Comparison of ENCODE assay signal across 23 cellular contexts in the genomic region with DNA sequence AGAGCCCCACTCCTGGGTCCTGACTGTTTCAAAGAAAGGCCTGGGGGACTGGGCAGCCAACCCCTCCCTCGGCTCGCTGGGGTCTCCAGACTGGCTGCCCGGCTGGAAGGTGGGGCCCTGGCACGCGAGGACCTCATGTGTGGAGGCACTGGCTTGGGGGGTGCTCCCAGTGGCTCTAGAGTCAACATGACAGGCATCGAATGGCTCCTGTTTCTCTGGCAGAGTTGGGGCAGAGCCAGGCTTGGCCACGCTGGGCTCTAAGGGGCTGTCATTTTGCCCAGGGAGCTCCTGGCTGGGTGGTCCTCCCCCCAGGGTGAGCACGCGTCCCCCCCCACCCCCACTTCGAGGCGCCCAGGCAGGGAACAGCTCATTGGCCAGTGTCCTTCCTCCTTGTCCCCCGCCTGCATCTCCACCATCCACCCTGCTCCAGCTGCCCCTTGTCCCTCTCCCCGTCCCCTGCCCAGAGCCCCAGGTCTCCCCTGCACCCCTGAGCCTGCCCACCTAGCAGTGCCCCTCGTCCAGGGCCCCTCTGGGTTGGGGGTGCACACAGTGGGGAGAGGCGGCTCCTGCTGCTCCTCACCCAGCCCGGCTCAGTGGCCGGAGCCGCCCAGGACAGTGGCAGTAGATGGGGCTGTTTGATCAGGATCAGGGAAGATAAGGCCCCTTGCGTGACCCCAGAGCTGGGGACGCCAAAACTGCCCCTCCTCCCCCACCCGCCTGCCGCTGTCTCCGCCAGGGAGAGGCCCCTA. TPM values are rescaled to one million over a fixed set of nuclear protein-coding genes. Genes with fewer than 3 reads are reported as not detected.
A peak's percentile ranks its signal among the peaks of the same experiment; 100 is the strongest.
DNase-seq lines count a peak whose midpoint lies in the region; ATAC-seq, FAIRE-seq and TF ChIP-seq lines count a peak whose summit lies in the region.
"Had no signal": no experiment of that assay in that cellular context is flagged by ENCODE, and none has a peak within 500 bp of the region (broad histone marks: within the 10 kb centered on the region; RNA-seq: fewer than 3 reads in every experiment).

No MANE protein-coding gene starts in this region.

- RAD21 ChIA-PET in HCT116 (lab: Charles Lee; ENCODE audit: low non-redundant PET in 1 of 2, low total read pairs in 2 of 2, uncharacterized antibody in 2 of 2, unreplicated experiment in 2 of 2), result interaction anchor here in 1 of 2 experiments (0.6 kb wide), 1 partner anchor 530 kb away, joined by 4 read pairs; no protein-coding TSS in a partner anchor

- no peaks in the 10 kb centered on the region for H3K9me3 ChIP-seq in BLaER1
- H3K9me3 ChIP-seq in HCT116 (ENCODE audit: control insufficient read depth in 1 of 2, insufficient read depth in 1 of 2, low read depth in 1 of 2, low read length in 2 of 2), result no peaks in the 10 kb centered on the region
- no peaks in the 10 kb centered on the region for H3K9me3 ChIP-seq in SK-N-SH
- no peaks in the 10 kb centered on the region for H3K9me3 ChIP-seq in HepG2 (ENCODE audit: low read length)
- no peaks in the 10 kb centered on the region for H3K9me3 ChIP-seq in colonic mucosa

- intact Hi-C loops in HCT116 (cut with micrococcal nuclease), result no loop called here
- intact Hi-C loops in HepG2 (cut with micrococcal nuclease; ENCODE audit: unreplicated experiment), result no loop called here
- intact Hi-C loops in colonic mucosa (cut with DNase I), result no loop called here

- no peaks in the 10 kb centered on the region for H3K36me3 Mint-ChIP-seq in type B pancreatic cell
- H3K36me3 Mint-ChIP-seq: CD8-positive, alpha-beta memory T cell had no signal

- H3K4me3 ChIP-seq in BLaER1 (no peak overlapping the region), HCT116 (replicated peaks in 1 of 2; ENCODE audit: low read depth in 1 of 2, low read length in 2 of 2) (no peak overlapping the region), SK-N-SH (ENCODE audit: low read depth in 2 of 2, low read length in 1 of 2) (no peak overlapping the region), HepG2 (replicated peaks in 1 of 3; ENCODE audit: insufficient read depth in 1 of 3, low read depth in 2 of 3, low read length in 3 of 3) (peak overlapping the region in 1 of 3 experiments; percentile 41; a peak in 1 of 6 replicates), colonic mucosa (no peak overlapping the region)

- H3K36me3 ChIP-seq in BLaER1 (no peaks in the 10 kb centered on the region), HCT116 (ENCODE audit: control insufficient read depth in 1 of 2, insufficient read depth in 2 of 2, low read length in 2 of 2) (no peaks in the 10 kb centered on the region), SK-N-SH (replicated peaks in 1 of 2; ENCODE audit: control insufficient read depth in 1 of 2, insufficient read depth in 2 of 2, low read length in 1 of 2) (no peaks in the 10 kb centered on the region), HepG2 (replicated peaks in 1 of 2; ENCODE audit: control insufficient read depth in 1 of 2, insufficient read depth in 2 of 2, low read length in 2 of 2) (no peaks in the 10 kb centered on the region), colonic mucosa (no peaks in the 10 kb centered on the region)

- no peaks in the 10 kb centered on the region for H3K9me3 Mint-ChIP-seq in type B pancreatic cell
- H3K9me3 Mint-ChIP-seq: CD8-positive, alpha-beta memory T cell had no signal

- BruUV-seq in HCT116 (replicated peaks; lab: Mats Ljungman, UMichigan) (no TSS peak), HepG2 (replicated peaks; lab: Mats Ljungman, UMichigan) (no TSS peak)

- H3K79me2 ChIP-seq in HCT116 (ENCODE audit: insufficient read depth, low read length) (no peaks in the 10 kb centered on the region), SK-N-SH (ENCODE audit: insufficient read depth) (no peaks in the 10 kb centered on the region), HepG2 (ENCODE audit: insufficient read depth, low read length) (no peaks in the 10 kb centered on the region)

- no peak for TF ChIP-seq POLR2A in HCT116 (IDR thresholded peaks at IDR 0.05; ENCODE audit: borderline replicate concordance, extremely low read depth, insufficient read depth, insufficient read length)
- no peak for TF ChIP-seq POLR2A in HepG2 (IDR thresholded peaks at IDR 0.05; ENCODE audit: insufficient read depth in 1 of 2, low read depth in 2 of 2, low read length in 2 of 2)

- DNase-seq in HCT116 (ENCODE audit: low read depth, low spot score) (no peak), SK-N-SH (peak; percentile 69), HepG2 (ENCODE audit: low spot score) (no peak), colonic mucosa (no peak), type B pancreatic cell (ENCODE audit: extremely low spot score, unreplicated experiment) (no peak)
- DNase-seq: CD8-positive, alpha-beta memory T cell; IMR-90; Karpas-422; NCI-H1092 treated with DMSO at 0.1 percent for 48 hours; NCI-H146; NCI-H2029 treated with DMSO at 0.1 percent for 48 hours; T-helper 17 cell had no signal

- peaks cover 53% of the 10 kb centered on the region for H3K27me3 Mint-ChIP-seq in type B pancreatic cell

- ATAC-seq in HCT116 (peak; percentile 18; the same call in 1 of the 2 replicates), HepG2 (peak; percentile 54), GM21529 (IDR thresholded peaks at IDR 0.05; ENCODE audit: unreplicated experiment) (no peak)
- ATAC-seq: T-helper 17 cell had no signal

- CTCF ChIA-PET in HCT116 (lab: Charles Lee), result no interaction called here
- CTCF ChIA-PET in SK-N-SH (lab: Yijun Ruan, JAX), result interaction anchor here (0.6 to 7.3 kb wide), 17 partner anchors 8 to 153 kb away, joined by 3 to 60 read pairs (median 6); a partner anchor contains a TSS
- CTCF ChIA-PET in HepG2 (lab: Yijun Ruan, JAX; ENCODE audit: low intra/inter-chr PET ratio, low total read pairs), result no interaction called here

- in situ Hi-C loops in HepG2 (cut with HindIII; ENCODE audit: extremely low pct_ligation_motif_present, low pct_unique_long_range_greater_than_20kb), result no loop called here

- H2AFZ ChIP-seq in HCT116 (ENCODE audit: low read depth, low read length, poor library complexity, severe bottlenecking) (no peak overlapping the region), SK-N-SH (ENCODE audit: low read depth) (no peak overlapping the region), HepG2 (ENCODE audit: low read length) (no peak overlapping the region)

- TF ChIP-seq RAD21 in HCT116 (IDR thresholded peaks at IDR 0.05; ENCODE audit: low read depth) (no peak), SK-N-SH (IDR thresholded peaks at IDR 0.05; ENCODE audit: low read length) (peak; percentile 24; the same call in 1 of the 2 replicates), HepG2 (CRISPR knock-in tag; IDR thresholded peaks at IDR 0.05) (no peak)

- H3K4me1 Mint-ChIP-seq in type B pancreatic cell (ENCODE audit: unreplicated experiment), result no peaks in the 10 kb centered on the region
- H3K4me1 Mint-ChIP-seq: T-helper 17 cell had no signal

- H4K20me1 ChIP-seq in BLaER1 (no peaks in the 10 kb centered on the region), HCT116 (ENCODE audit: insufficient read depth) (no peaks in the 10 kb centered on the region), SK-N-SH (ENCODE audit: insufficient read depth) (no peaks in the 10 kb centered on the region), HepG2 (ENCODE audit: insufficient read depth, low read length) (no peaks in the 10 kb centered on the region)

- FAIRE-seq in HepG2 (lab: Jason Lieb, UNC), result no peak
- FAIRE-seq: A204.1, D721Med, GM12892, GM18507 had no signal

- no peaks in the 10 kb centered on the region for H3F3A ChIP-seq in SK-N-SH (replicated peaks; ENCODE audit: insufficient read depth)

- 11% methylated on average over 22 of the region's 23 CpGs for WGBS in SK-N-SH (ENCODE audit: low lambda C conversion rate)
- WGBS in HepG2 (ENCODE audit: low lambda C conversion rate), result 3% methylated on average over 5 of the region's 23 CpGs

- H3K27me3 ChIP-seq in BLaER1 (peaks cover 70% of the 10 kb centered on the region), HCT116 (ENCODE audit: insufficient read depth, low read length) (peaks cover 13% of the 10 kb centered on the region; the same call in 1 of the 2 replicates), SK-N-SH (ENCODE audit: insufficient read depth) (peaks cover 87% of the 10 kb centered on the region), HepG2 (ENCODE audit: control insufficient read depth in 1 of 2, insufficient read depth in 2 of 2, low read length in 2 of 2) (peaks cover 19 to 81% of the 10 kb centered on the region in 2 experiments), colonic mucosa (peaks cover 62% of the 10 kb centered on the region)

- POLR2A ChIA-PET in HCT116 (lab: Charles Lee), result no interaction called here
- POLR2A ChIA-PET in SK-N-SH (lab: Yijun Ruan, JAX), result interaction anchor here (0.8 to 1.1 kb wide), 2 partner anchors 9 to 12 kb away, joined by 3 read pairs; no protein-coding TSS in a partner anchor
- POLR2A ChIA-PET in HepG2 (lab: Yijun Ruan, JAX), result interaction anchor here (0.9 to 1.5 kb wide), 8 partner anchors 9 to 194 kb away, joined by 3 to 7 read pairs (median 4); a partner anchor contains a TSS

- TF ChIP-seq CTCF in HCT116 (IDR thresholded peaks at IDR 0.05 in 2 of 3, conservative IDR thresholded peaks at IDR 0.05 in 1 of 3; ENCODE audit: borderline replicate concordance in 1 of 3, insufficient read depth in 1 of 3, low read depth in 2 of 3, low read length in 2 of 3) (no peak), SK-N-SH (IDR thresholded peaks at IDR 0.05) (no peak), HepG2 (CRISPR knock-in tag; IDR thresholded peaks at IDR 0.05) (peak; percentile 78), colonic mucosa (IDR thresholded peaks at IDR 0.05) (no peak), type B pancreatic cell (conservative IDR thresholded peaks at IDR 0.05) (no peak)

- H3K9me2 ChIP-seq in HCT116 (ENCODE audit: insufficient read depth), result no peaks in the 10 kb centered on the region
- H3K9me2 ChIP-seq in SK-N-SH, result no peaks in the 10 kb centered on the region

- TF ChIP-seq EP300 in SK-N-SH (IDR thresholded peaks at IDR 0.05; ENCODE audit: borderline replicate concordance in 1 of 2, low read depth in 1 of 2, low read length in 1 of 2) (no peak), HepG2 (IDR thresholded peaks at IDR 0.05; ENCODE audit: low read depth in 2 of 2, low read length in 2 of 2) (no peak), HepG2 (CRISPR knock-in tag; IDR thresholded peaks at IDR 0.05; ENCODE audit: borderline replicate concordance) (no peak)

- no peak overlapping the region for H3K4me3 Mint-ChIP-seq in type B pancreatic cell
- H3K4me3 Mint-ChIP-seq: CD8-positive, alpha-beta memory T cell; T-helper 17 cell had no signal

- no peak overlapping the region for H3K27ac ChIP-seq in BLaER1
- no peak overlapping the region for H3K27ac ChIP-seq in HCT116 (ENCODE audit: low read depth, low read length)
- no peak overlapping the region for H3K27ac ChIP-seq in SK-N-SH (ENCODE audit: low read depth in 2 of 2, low read length in 1 of 2)
- no peak overlapping the region for H3K27ac ChIP-seq in HepG2 (ENCODE audit: extremely low read length, insufficient read depth, low read length)
- H3K27ac ChIP-seq in colonic mucosa, result no peak overlapping the region
- H3K27ac ChIP-seq: RWPE1 had no signal

- no peak overlapping the region for H3K27ac Mint-ChIP-seq in type B pancreatic cell
- H3K27ac Mint-ChIP-seq: CD8-positive, alpha-beta memory T cell; T-helper 17 cell had no signal

- H3K9ac ChIP-seq in BLaER1 (no peak overlapping the region), HCT116 (ENCODE audit: low read length) (no peak overlapping the region), SK-N-SH (no peak overlapping the region), HepG2 (ENCODE audit: insufficient read depth, low read depth, low read length) (no peak overlapping the region), colonic mucosa (ENCODE audit: low read depth in 2 of 2, low read length in 2 of 2) (no peak overlapping the region)

- peaks cover 56% of the 10 kb centered on the region for H3K4me1 ChIP-seq in BLaER1
- peaks cover 0 to 6% of the 10 kb centered on the region in 2 experiments; a peak in 2 of 4 replicates for H3K4me1 ChIP-seq in HCT116 (ENCODE audit: control insufficient read depth in 1 of 2, insufficient read depth in 2 of 2, low read length in 2 of 2)
- peaks cover 0 to 21% of the 10 kb centered on the region in 2 experiments; a peak in 1 of 4 replicates for H3K4me1 ChIP-seq in SK-N-SH (ENCODE audit: control insufficient read depth in 1 of 2, insufficient read depth in 2 of 2, low read depth in 1 of 2, low read length in 1 of 2)
- H3K4me1 ChIP-seq in HepG2 (ENCODE audit: insufficient read depth, low read length), result peaks cover 38% of the 10 kb centered on the region
- H3K4me1 ChIP-seq in colonic mucosa, result no peaks in the 10 kb centered on the region

- peak overlapping the region; percentile 92 for H3K4me2 ChIP-seq in BLaER1
- H3K4me2 ChIP-seq in HCT116 (ENCODE audit: low read length), result no peak overlapping the region
- H3K4me2 ChIP-seq in SK-N-SH, result no peak overlapping the region
- H3K4me2 ChIP-seq in HepG2 (ENCODE audit: low read depth, low read length), result peak overlapping the region; percentile 37; the same call in 1 of the 2 replicates

RNA-seq across cellular contexts. Expression of a gene that starts 2.7 kb away (rescaled TPM):
- total RNA-seq in HCT116 (2021; ENCODE audit: unreplicated experiment), result not detected
- 0.12 TPM in 1 of 2 replicates, not detected in the other for polyA plus RNA-seq in HCT116 (2012)
- polyA plus RNA-seq in SK-N-SH (2012; rRNA removed), result not detected in 2 replicates
- polyA plus RNA-seq in SK-N-SH (2012; cell fraction: cytosol; rRNA removed), result not detected in 2 replicates
- 0.02 and 0.15 TPM in 2 replicates for polyA plus RNA-seq in SK-N-SH (2012; cell fraction: nucleus; rRNA removed)
- total RNA-seq in HepG2 (2016; rRNA removed; fragmentation: Illumina TruSeq; extraction: Trizol), result 0.13 TPM in 1 of 2 replicates, not detected in the other
- total RNA-seq in HepG2 (2016; cell fraction: cytosol; rRNA removed; fragmentation: Illumina TruSeq; extraction: Trizol; ENCODE audit: low read depth), result not detected in 2 replicates
- total RNA-seq in HepG2 (2016; cell fraction: insoluble cytoplasmic fraction; rRNA removed; fragmentation: Illumina TruSeq; extraction: Trizol), result 0.15 TPM in 1 of 2 replicates, not detected in the other
- not detected in 2 replicates for total RNA-seq in HepG2 (2016; cell fraction: membrane; rRNA removed; fragmentation: Illumina TruSeq; extraction: Trizol)
- total RNA-seq in HepG2 (2016; cell fraction: nucleus; rRNA removed; fragmentation: Illumina TruSeq; extraction: Trizol), result 0.31 TPM in 1 of 2 replicates, not detected in the other
- polyA plus RNA-seq in HepG2 (2011; rRNA removed), result 0.04 and 0.27 TPM in 2 replicates
- 0.10 and 0.12 TPM in 2 replicates for polyA plus RNA-seq in HepG2 (2011; cell fraction: cytosol; rRNA removed)
- polyA plus RNA-seq in HepG2 (2011; cell fraction: nucleus; rRNA removed), result 4.7 and 5.5 TPM in 2 replicates
- 0.07 and 0.27 TPM in 2 replicates for polyA plus RNA-seq in HepG2 (2012)
- polyA plus RNA-seq in HepG2 (2016; cell fraction: cytosol; fragmentation: Illumina TruSeq; extraction: Trizol; ENCODE audit: low read depth), result not detected in 2 replicates
- not detected in 2 replicates for polyA plus RNA-seq in HepG2 (2016; cell fraction: insoluble cytoplasmic fraction; fragmentation: Illumina TruSeq; extraction: Trizol; ENCODE audit: low read depth)
- not detected in 2 replicates for polyA plus RNA-seq in HepG2 (2016; cell fraction: membrane; fragmentation: Illumina TruSeq; extraction: Trizol; ENCODE audit: low read depth)
- 0.31 and 0.60 TPM in 2 replicates for polyA plus RNA-seq in HepG2 (2016; cell fraction: nucleus; fragmentation: Illumina TruSeq; extraction: Trizol; ENCODE audit: insufficient read depth, low read depth)
- polyA minus RNA-seq in HepG2 (2011; rRNA and poly(A)+ RNA removed; ENCODE audit: low replicate concordance), result 0.14 and 0.26 TPM in 2 replicates
- not detected in 2 replicates for polyA minus RNA-seq in HepG2 (2011; cell fraction: cytosol; rRNA and poly(A)+ RNA removed)
- polyA minus RNA-seq in HepG2 (2011; cell fraction: nucleus; rRNA and poly(A)+ RNA removed), result 0.52 and 0.87 TPM in 2 replicates
- total RNA-seq in colonic mucosa, result not detected
- total RNA-seq in type B pancreatic cell (ENCODE audit: low replicate concordance), result 1.2 and 1.7 TPM in 2 replicates
- total RNA-seq: CD8-positive, alpha-beta memory T cell; IMR-90; MCF 10A; OCI-LY7; T-helper 17 cell had no signal
- polyA plus RNA-seq: BJ; CD8-positive, alpha-beta memory T cell; IMR-90 had no signal

RNA-seq across cellular contexts. Expression of a gene that starts 26.5 kb away (rescaled TPM):
- total RNA-seq in HCT116 (2021; ENCODE audit: unreplicated experiment) (59.2 TPM), HepG2 (2016; rRNA removed; fragmentation: Illumina TruSeq; extraction: Trizol) (76.1 and 84.9 TPM in 2 replicates), colonic mucosa (10 to 100 TPM; 25.9 to 26.2 TPM), type B pancreatic cell (ENCODE audit: low replicate concordance) (54.2 and 101 TPM in 2 replicates)
- polyA plus RNA-seq in HCT116 (2012), result 63.3 and 64.8 TPM in 2 replicates
- polyA plus RNA-seq in SK-N-SH (2012; rRNA removed) (120 and 156 TPM in 2 replicates), HepG2 (2011; rRNA removed) (79.7 and 113 TPM in 2 replicates)
- polyA plus RNA-seq in SK-N-SH (2012; cell fraction: cytosol; rRNA removed), result 65.6 and 105 TPM in 2 replicates
- 167 and 258 TPM in 2 replicates for polyA plus RNA-seq in SK-N-SH (2012; cell fraction: nucleus; rRNA removed)
- total RNA-seq in HepG2 (2016; cell fraction: cytosol; rRNA removed; fragmentation: Illumina TruSeq; extraction: Trizol; ENCODE audit: low read depth), result 74.8 and 93.7 TPM in 2 replicates
- total RNA-seq in HepG2 (2016; cell fraction: insoluble cytoplasmic fraction; rRNA removed; fragmentation: Illumina TruSeq; extraction: Trizol), result 73.6 and 90.1 TPM in 2 replicates
- total RNA-seq in HepG2 (2016; cell fraction: membrane; rRNA removed; fragmentation: Illumina TruSeq; extraction: Trizol), result 97.9 and 116 TPM in 2 replicates
- total RNA-seq in HepG2 (2016; cell fraction: nucleus; rRNA removed; fragmentation: Illumina TruSeq; extraction: Trizol), result 29.3 and 32.8 TPM in 2 replicates
- polyA plus RNA-seq in HepG2 (2011; cell fraction: cytosol; rRNA removed), result 95.7 and 150 TPM in 2 replicates
- 122 and 140 TPM in 2 replicates for polyA plus RNA-seq in HepG2 (2011; cell fraction: nucleus; rRNA removed)
- 44.7 and 56.7 TPM in 2 replicates for polyA plus RNA-seq in HepG2 (2012)
- polyA plus RNA-seq in HepG2 (2016; cell fraction: cytosol; fragmentation: Illumina TruSeq; extraction: Trizol; ENCODE audit: low read depth), result 77.4 and 92.8 TPM in 2 replicates
- polyA plus RNA-seq in HepG2 (2016; cell fraction: insoluble cytoplasmic fraction; fragmentation: Illumina TruSeq; extraction: Trizol; ENCODE audit: low read depth), result 75.3 and 82.0 TPM in 2 replicates
- 86.8 and 108 TPM in 2 replicates for polyA plus RNA-seq in HepG2 (2016; cell fraction: membrane; fragmentation: Illumina TruSeq; extraction: Trizol; ENCODE audit: low read depth)
- 63.7 and 68.1 TPM in 2 replicates for polyA plus RNA-seq in HepG2 (2016; cell fraction: nucleus; fragmentation: Illumina TruSeq; extraction: Trizol; ENCODE audit: insufficient read depth, low read depth)
- polyA minus RNA-seq in HepG2 (2011; rRNA and poly(A)+ RNA removed; ENCODE audit: low replicate concordance), result 1.6 and 50.7 TPM in 2 replicates
- polyA minus RNA-seq in HepG2 (2011; cell fraction: cytosol; rRNA and poly(A)+ RNA removed), result 39.9 and 44.0 TPM in 2 replicates
- polyA minus RNA-seq in HepG2 (2011; cell fraction: nucleus; rRNA and poly(A)+ RNA removed), result 12.4 and 13.7 TPM in 2 replicates

RNA-seq across cellular contexts. Expression of a gene that starts 28.2 kb away (rescaled TPM):
- not detected for total RNA-seq in HCT116 (2021; ENCODE audit: unreplicated experiment)
- 0.64 and 0.76 TPM in 2 replicates for polyA plus RNA-seq in HCT116 (2012)
- polyA plus RNA-seq in SK-N-SH (2012; rRNA removed), result 0.07 and 0.16 TPM in 2 replicates
- 0.01 TPM in 1 of 2 replicates, not detected in the other for polyA plus RNA-seq in SK-N-SH (2012; cell fraction: cytosol; rRNA removed)
- 0.19 and 0.23 TPM in 2 replicates for polyA plus RNA-seq in SK-N-SH (2012; cell fraction: nucleus; rRNA removed)
- 0.69 and 1.00 TPM in 2 replicates for total RNA-seq in HepG2 (2016; rRNA removed; fragmentation: Illumina TruSeq; extraction: Trizol)
- total RNA-seq in HepG2 (2016; cell fraction: cytosol; rRNA removed; fragmentation: Illumina TruSeq; extraction: Trizol; ENCODE audit: low read depth), result 0.71 and 2.3 TPM in 2 replicates
- total RNA-seq in HepG2 (2016; cell fraction: insoluble cytoplasmic fraction; rRNA removed; fragmentation: Illumina TruSeq; extraction: Trizol), result 1.3 TPM in 1 of 2 replicates, not detected in the other
- 1.00 and 1.2 TPM in 2 replicates for total RNA-seq in HepG2 (2016; cell fraction: membrane; rRNA removed; fragmentation: Illumina TruSeq; extraction: Trizol)
- total RNA-seq in HepG2 (2016; cell fraction: nucleus; rRNA removed; fragmentation: Illumina TruSeq; extraction: Trizol), result 0.91 and 1.8 TPM in 2 replicates
- 0.17 and 0.33 TPM in 2 replicates for polyA plus RNA-seq in HepG2 (2011; rRNA removed)
- polyA plus RNA-seq in HepG2 (2011; cell fraction: cytosol; rRNA removed), result 0.55 and 1.1 TPM in 2 replicates
- polyA plus RNA-seq in HepG2 (2011; cell fraction: nucleus; rRNA removed), result 1.6 and 2.8 TPM in 2 replicates
- 0.34 and 0.52 TPM in 2 replicates for polyA plus RNA-seq in HepG2 (2012)
- polyA plus RNA-seq in HepG2 (2016; cell fraction: cytosol; fragmentation: Illumina TruSeq; extraction: Trizol; ENCODE audit: low read depth), result 0.57 and 1.0 TPM in 2 replicates
- 1.7 TPM in 1 of 2 replicates, not detected in the other for polyA plus RNA-seq in HepG2 (2016; cell fraction: insoluble cytoplasmic fraction; fragmentation: Illumina TruSeq; extraction: Trizol; ENCODE audit: low read depth)
- polyA plus RNA-seq in HepG2 (2016; cell fraction: membrane; fragmentation: Illumina TruSeq; extraction: Trizol; ENCODE audit: low read depth), result 0.56 TPM in 1 of 2 replicates, not detected in the other
- polyA plus RNA-seq in HepG2 (2016; cell fraction: nucleus; fragmentation: Illumina TruSeq; extraction: Trizol; ENCODE audit: insufficient read depth, low read depth), result 2.1 TPM in 1 of 2 replicates, not detected in the other
- polyA minus RNA-seq in HepG2 (2011; rRNA and poly(A)+ RNA removed; ENCODE audit: low replicate concordance), result 0.09 and 0.88 TPM in 2 replicates
- polyA minus RNA-seq in HepG2 (2011; cell fraction: cytosol; rRNA and poly(A)+ RNA removed), result not detected in 2 replicates
- polyA minus RNA-seq in HepG2 (2011; cell fraction: nucleus; rRNA and poly(A)+ RNA removed), result 1.9 TPM in 1 of 2 replicates, not detected in the other
- not detected for total RNA-seq in colonic mucosa
- total RNA-seq in type B pancreatic cell (ENCODE audit: low replicate concordance), result not detected in 2 replicates
- total RNA-seq: CD8-positive, alpha-beta memory T cell; IMR-90; MCF 10A; NCI-H460; OCI-LY7; T-helper 17 cell had no signal
- polyA plus RNA-seq: BJ; CD8-positive, alpha-beta memory T cell had no signal

RNA-seq across cellular contexts. Expression of a gene that starts 53.7 kb away (rescaled TPM):
- total RNA-seq in HCT116 (2021; ENCODE audit: unreplicated experiment) (1,043 TPM), HepG2 (2016; rRNA removed; fragmentation: Illumina TruSeq; extraction: Trizol) (337 and 782 TPM in 2 replicates), colonic mucosa (1,000 to 10,000 TPM in 1 of 2 donors, 100 to 1,000 TPM in 1; 719 to 1,051 TPM), type B pancreatic cell (ENCODE audit: low replicate concordance) (555 and 815 TPM in 2 replicates)
- polyA plus RNA-seq in HCT116 (2012), result 1,480 and 1,509 TPM in 2 replicates
- polyA plus RNA-seq in SK-N-SH (2012; rRNA removed) (112 and 165 TPM in 2 replicates), HepG2 (2011; rRNA removed) (181 and 185 TPM in 2 replicates)
- 240 and 314 TPM in 2 replicates for polyA plus RNA-seq in SK-N-SH (2012; cell fraction: cytosol; rRNA removed)
- polyA plus RNA-seq in SK-N-SH (2012; cell fraction: nucleus; rRNA removed), result 212 and 321 TPM in 2 replicates
- 162 and 167 TPM in 2 replicates for total RNA-seq in HepG2 (2016; cell fraction: cytosol; rRNA removed; fragmentation: Illumina TruSeq; extraction: Trizol; ENCODE audit: low read depth)
- 282 and 813 TPM in 2 replicates for total RNA-seq in HepG2 (2016; cell fraction: insoluble cytoplasmic fraction; rRNA removed; fragmentation: Illumina TruSeq; extraction: Trizol)
- 299 and 300 TPM in 2 replicates for total RNA-seq in HepG2 (2016; cell fraction: membrane; rRNA removed; fragmentation: Illumina TruSeq; extraction: Trizol)
- 801 and 884 TPM in 2 replicates for total RNA-seq in HepG2 (2016; cell fraction: nucleus; rRNA removed; fragmentation: Illumina TruSeq; extraction: Trizol)
- polyA plus RNA-seq in HepG2 (2011; cell fraction: cytosol; rRNA removed), result 150 and 176 TPM in 2 replicates
- 517 and 557 TPM in 2 replicates for polyA plus RNA-seq in HepG2 (2011; cell fraction: nucleus; rRNA removed)
- 1,462 and 1,524 TPM in 2 replicates for polyA plus RNA-seq in HepG2 (2012)
- 236 TPM in 2 replicates for polyA plus RNA-seq in HepG2 (2016; cell fraction: cytosol; fragmentation: Illumina TruSeq; extraction: Trizol; ENCODE audit: low read depth)
- polyA plus RNA-seq in HepG2 (2016; cell fraction: insoluble cytoplasmic fraction; fragmentation: Illumina TruSeq; extraction: Trizol; ENCODE audit: low read depth), result 494 and 566 TPM in 2 replicates
- polyA plus RNA-seq in HepG2 (2016; cell fraction: membrane; fragmentation: Illumina TruSeq; extraction: Trizol; ENCODE audit: low read depth), result 378 and 399 TPM in 2 replicates
- polyA plus RNA-seq in HepG2 (2016; cell fraction: nucleus; fragmentation: Illumina TruSeq; extraction: Trizol; ENCODE audit: insufficient read depth, low read depth), result 2,290 and 2,428 TPM in 2 replicates
- 90.8 and 213 TPM in 2 replicates for polyA minus RNA-seq in HepG2 (2011; rRNA and poly(A)+ RNA removed; ENCODE audit: low replicate concordance)
- 303 and 378 TPM in 2 replicates for polyA minus RNA-seq in HepG2 (2011; cell fraction: cytosol; rRNA and poly(A)+ RNA removed)
- 250 and 278 TPM in 2 replicates for polyA minus RNA-seq in HepG2 (2011; cell fraction: nucleus; rRNA and poly(A)+ RNA removed)

Comparison
In these comparisons a context has a peak if more than half of its experiments do, and no peak if none do; other contexts are left out.
1. H3K4me2 ChIP-seq: peak in BLaER1 (single experiment) and HepG2 (single experiment); none in HCT116 (single experiment) and SK-N-SH (single experiment).